Comparison of ENCODE assay signal across 1 cellular context in genomic region chr4:188534917-188535316, GRCh38.
TF ChIP-seq lines count a peak whose summit lies in the region.

No MANE protein-coding gene starts in this region.

TF ChIP-seq in HepG2, 621 proteins besides CTCF, POLR2A, EP300 and RAD21 (continued from another document and continues in another):
- no peak; the same call in 1 of the 2 replicates for TF ChIP-seq CEBPB (IDR thresholded peaks at IDR 0.05; ENCODE audit: borderline replicate concordance, low read depth, low read length)
- no peak for TF ChIP-seq MAFK (conservative IDR thresholded peaks at IDR 0.05 in 1 of 2, IDR thresholded peaks at IDR 0.05 in 1 of 2; ENCODE audit: low read length in 2 of 2)
- TF ChIP-seq ZNF282 (IDR thresholded peaks at IDR 0.05; ENCODE audit: partially characterized antibody), result no peak
- no peak for TF ChIP-seq KLF6 (CRISPR knock-in tag; IDR thresholded peaks at IDR 0.05)
- TF ChIP-seq, protein P1, sequence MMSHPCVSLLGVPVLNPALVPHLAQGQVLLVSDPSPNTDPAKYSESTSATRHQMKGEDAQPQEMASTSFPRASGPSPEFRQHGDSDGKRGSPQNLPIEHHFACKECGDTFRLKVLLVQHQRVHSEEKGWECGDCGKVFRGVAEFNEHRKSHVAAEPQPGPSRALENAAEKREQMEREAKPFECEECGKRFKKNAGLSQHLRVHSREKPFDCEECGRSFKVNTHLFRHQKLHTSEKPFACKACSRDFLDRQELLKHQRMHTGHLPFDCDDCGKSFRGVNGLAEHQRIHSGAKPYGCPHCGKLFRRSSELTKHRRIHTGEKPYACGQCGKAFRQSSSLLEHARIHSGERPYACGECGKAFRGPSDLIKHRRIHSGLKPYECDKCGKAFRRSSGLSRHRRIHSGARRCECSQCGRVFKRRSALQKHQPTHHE (CRISPR knock-in tag; IDR thresholded peaks at IDR 0.05; ENCODE audit: borderline replicate concordance), result no peak
- TF ChIP-seq NR2F2 (IDR thresholded peaks at IDR 0.05; ENCODE audit: borderline replicate concordance, low read depth), result peak; percentile 46; the same call in 1 of the 2 replicates
- no peak for TF ChIP-seq KAT7 (CRISPR knock-in tag; IDR thresholded peaks at IDR 0.05; ENCODE audit: borderline replicate concordance)
- no peak for TF ChIP-seq MATR3 (CRISPR knock-in tag; IDR thresholded peaks at IDR 0.05)
- TF ChIP-seq, protein P2, sequence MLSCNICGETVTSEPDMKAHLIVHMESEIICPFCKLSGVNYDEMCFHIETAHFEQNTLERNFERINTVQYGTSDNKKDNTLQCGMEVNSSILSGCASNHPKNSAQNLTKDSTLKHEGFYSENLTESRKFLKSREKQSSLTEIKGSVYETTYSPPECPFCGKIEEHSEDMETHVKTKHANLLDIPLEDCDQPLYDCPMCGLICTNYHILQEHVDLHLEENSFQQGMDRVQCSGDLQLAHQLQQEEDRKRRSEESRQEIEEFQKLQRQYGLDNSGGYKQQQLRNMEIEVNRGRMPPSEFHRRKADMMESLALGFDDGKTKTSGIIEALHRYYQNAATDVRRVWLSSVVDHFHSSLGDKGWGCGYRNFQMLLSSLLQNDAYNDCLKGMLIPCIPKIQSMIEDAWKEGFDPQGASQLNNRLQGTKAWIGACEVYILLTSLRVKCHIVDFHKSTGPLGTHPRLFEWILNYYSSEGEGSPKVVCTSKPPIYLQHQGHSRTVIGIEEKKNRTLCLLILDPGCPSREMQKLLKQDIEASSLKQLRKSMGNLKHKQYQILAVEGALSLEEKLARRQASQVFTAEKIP (CRISPR knock-in tag; IDR thresholded peaks at IDR 0.05; ENCODE audit: borderline replicate concordance), result no peak
- no peak for TF ChIP-seq ADNP (CRISPR knock-in tag; IDR thresholded peaks at IDR 0.05)
- no peak for TF ChIP-seq SRY (CRISPR knock-in tag; IDR thresholded peaks at IDR 0.05)
- TF ChIP-seq ZNF264 (CRISPR knock-in tag; IDR thresholded peaks at IDR 0.05), result no peak
- TF ChIP-seq, protein P3, sequence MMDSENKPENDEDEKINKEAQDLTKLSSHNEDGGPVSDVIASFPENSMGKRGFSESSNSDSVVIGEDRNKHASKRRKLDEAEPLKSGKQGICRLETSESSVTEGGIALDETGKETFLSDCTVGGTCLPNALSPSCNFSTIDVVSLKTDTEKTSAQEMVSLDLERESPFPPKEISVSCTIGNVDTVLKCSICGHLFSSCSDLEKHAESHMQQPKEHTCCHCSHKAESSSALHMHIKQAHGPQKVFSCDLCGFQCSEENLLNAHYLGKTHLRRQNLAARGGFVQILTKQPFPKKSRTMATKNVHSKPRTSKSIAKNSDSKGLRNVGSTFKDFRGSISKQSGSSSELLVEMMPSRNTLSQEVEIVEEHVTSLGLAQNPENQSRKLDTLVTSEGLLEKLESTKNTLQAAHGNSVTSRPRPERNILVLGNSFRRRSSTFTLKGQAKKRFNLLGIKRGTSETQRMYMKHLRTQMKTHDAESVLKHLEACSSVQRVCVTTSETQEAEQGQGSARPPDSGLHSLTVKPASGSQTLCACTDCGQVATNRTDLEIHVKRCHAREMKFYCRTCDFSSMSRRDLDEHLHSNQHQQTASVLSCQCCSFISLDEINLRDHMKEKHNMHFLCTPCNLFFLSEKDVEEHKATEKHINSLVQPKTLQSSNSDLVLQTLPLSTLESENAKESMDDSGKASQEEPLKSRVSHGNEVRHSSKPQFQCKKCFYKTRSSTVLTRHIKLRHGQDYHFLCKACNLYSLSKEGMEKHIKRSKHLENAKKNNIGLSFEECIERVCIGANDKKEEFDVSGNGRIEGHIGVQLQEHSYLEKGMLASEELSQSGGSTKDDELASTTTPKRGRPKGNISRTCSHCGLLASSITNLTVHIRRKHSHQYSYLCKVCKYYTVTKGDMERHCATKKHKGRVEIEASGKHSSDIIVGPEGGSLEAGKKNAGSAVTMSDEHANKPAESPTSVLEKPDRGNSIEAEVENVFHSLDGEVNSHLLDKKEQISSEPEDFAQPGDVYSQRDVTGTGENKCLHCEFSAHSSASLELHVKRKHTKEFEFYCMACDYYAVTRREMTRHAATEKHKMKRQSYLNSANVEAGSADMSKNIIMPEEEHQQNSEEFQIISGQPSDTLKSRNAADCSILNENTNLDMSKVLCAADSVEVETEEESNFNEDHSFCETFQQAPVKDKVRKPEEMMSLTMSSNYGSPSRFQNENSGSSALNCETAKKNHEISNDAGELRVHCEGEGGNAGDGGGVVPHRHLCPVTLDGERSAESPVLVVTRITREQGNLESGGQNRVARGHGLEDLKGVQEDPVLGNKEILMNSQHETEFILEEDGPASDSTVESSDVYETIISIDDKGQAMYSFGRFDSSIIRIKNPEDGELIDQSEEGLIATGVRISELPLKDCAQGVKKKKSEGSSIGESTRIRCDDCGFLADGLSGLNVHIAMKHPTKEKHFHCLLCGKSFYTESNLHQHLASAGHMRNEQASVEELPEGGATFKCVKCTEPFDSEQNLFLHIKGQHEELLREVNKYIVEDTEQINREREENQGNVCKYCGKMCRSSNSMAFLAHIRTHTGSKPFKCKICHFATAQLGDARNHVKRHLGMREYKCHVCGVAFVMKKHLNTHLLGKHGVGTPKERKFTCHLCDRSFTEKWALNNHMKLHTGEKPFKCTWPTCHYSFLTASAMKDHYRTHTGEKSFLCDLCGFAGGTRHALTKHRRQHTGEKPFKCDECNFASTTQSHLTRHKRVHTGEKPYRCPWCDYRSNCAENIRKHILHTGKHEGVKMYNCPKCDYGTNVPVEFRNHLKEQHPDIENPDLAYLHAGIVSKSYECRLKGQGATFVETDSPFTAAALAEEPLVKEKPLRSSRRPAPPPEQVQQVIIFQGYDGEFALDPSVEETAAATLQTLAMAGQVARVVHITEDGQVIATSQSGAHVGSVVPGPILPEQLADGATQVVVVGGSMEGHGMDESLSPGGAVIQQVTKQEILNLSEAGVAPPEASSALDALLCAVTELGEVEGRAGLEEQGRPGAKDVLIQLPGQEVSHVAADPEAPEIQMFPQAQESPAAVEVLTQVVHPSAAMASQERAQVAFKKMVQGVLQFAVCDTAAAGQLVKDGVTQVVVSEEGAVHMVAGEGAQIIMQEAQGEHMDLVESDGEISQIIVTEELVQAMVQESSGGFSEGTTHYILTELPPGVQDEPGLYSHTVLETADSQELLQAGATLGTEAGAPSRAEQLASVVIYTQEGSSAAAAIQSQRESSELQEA (CRISPR knock-in tag; IDR thresholded peaks at IDR 0.05; ENCODE audit: not compliant biosample characterization), result no peak
- TF ChIP-seq ZFP36L2 (CRISPR knock-in tag; IDR thresholded peaks at IDR 0.05), result no peak
- TF ChIP-seq ZBTB38 (CRISPR knock-in tag; IDR thresholded peaks at IDR 0.05), result no peak
- TF ChIP-seq, protein P4, sequence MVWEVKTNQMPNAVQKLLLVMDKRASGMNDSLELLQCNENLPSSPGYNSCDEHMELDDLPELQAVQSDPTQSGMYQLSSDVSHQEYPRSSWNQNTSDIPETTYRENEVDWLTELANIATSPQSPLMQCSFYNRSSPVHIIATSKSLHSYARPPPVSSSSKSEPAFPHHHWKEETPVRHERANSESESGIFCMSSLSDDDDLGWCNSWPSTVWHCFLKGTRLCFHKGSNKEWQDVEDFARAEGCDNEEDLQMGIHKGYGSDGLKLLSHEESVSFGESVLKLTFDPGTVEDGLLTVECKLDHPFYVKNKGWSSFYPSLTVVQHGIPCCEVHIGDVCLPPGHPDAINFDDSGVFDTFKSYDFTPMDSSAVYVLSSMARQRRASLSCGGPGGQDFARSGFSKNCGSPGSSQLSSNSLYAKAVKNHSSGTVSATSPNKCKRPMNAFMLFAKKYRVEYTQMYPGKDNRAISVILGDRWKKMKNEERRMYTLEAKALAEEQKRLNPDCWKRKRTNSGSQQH (CRISPR knock-in tag; IDR thresholded peaks at IDR 0.05; ENCODE audit: low read depth), result no peak
- no peak for TF ChIP-seq HNRNPH1 (optimal IDR thresholded peaks at IDR 0.05; ENCODE audit: low read depth, low read length)
- no peak for TF ChIP-seq ZNF782 (CRISPR knock-in tag; IDR thresholded peaks at IDR 0.05; ENCODE audit: borderline replicate concordance)
- no peak for TF ChIP-seq FOSL1 (CRISPR knock-in tag; IDR thresholded peaks at IDR 0.05; ENCODE audit: borderline replicate concordance)
- TF ChIP-seq, protein P5, sequence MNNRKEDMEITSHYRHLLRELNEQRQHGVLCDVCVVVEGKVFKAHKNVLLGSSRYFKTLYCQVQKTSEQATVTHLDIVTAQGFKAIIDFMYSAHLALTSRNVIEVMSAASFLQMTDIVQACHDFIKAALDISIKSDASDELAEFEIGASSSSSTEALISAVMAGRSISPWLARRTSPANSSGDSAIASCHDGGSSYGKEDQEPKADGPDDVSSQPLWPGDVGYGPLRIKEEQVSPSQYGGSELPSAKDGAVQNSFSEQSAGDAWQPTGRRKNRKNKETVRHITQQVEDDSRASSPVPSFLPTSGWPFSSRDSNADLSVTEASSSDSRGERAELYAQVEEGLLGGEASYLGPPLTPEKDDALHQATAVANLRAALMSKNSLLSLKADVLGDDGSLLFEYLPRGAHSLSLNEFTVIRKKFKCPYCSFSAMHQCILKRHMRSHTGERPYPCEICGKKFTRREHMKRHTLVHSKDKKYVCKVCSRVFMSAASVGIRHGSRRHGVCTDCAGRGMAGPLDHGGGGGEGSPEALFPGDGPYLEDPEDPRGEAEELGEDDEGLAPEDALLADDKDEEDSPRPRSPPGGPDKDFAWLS (CRISPR knock-in tag; IDR thresholded peaks at IDR 0.05; ENCODE audit: borderline replicate concordance), result no peak
- TF ChIP-seq ZNF33A (CRISPR knock-in tag; IDR thresholded peaks at IDR 0.05; ENCODE audit: borderline replicate concordance), result no peak
- TF ChIP-seq CENPX (CRISPR knock-in tag; IDR thresholded peaks at IDR 0.05), result no peak
- TF ChIP-seq HOXA5 (CRISPR knock-in tag; IDR thresholded peaks at IDR 0.05), result no peak
- TF ChIP-seq TARDBP (CRISPR knock-in tag; IDR thresholded peaks at IDR 0.05), result no peak
- TF ChIP-seq TRIM22 (IDR thresholded peaks at IDR 0.05), result no peak
- TF ChIP-seq SRF (IDR thresholded peaks at IDR 0.05; ENCODE audit: low read depth, low read length), result no peak
- no peak for TF ChIP-seq ZBTB44 (CRISPR knock-in tag; IDR thresholded peaks at IDR 0.05)
- no peak for TF ChIP-seq BATF2 (CRISPR knock-in tag; IDR thresholded peaks at IDR 0.05)
- TF ChIP-seq RBAK (CRISPR knock-in tag; IDR thresholded peaks at IDR 0.05), result no peak
- TF ChIP-seq, protein P6, sequence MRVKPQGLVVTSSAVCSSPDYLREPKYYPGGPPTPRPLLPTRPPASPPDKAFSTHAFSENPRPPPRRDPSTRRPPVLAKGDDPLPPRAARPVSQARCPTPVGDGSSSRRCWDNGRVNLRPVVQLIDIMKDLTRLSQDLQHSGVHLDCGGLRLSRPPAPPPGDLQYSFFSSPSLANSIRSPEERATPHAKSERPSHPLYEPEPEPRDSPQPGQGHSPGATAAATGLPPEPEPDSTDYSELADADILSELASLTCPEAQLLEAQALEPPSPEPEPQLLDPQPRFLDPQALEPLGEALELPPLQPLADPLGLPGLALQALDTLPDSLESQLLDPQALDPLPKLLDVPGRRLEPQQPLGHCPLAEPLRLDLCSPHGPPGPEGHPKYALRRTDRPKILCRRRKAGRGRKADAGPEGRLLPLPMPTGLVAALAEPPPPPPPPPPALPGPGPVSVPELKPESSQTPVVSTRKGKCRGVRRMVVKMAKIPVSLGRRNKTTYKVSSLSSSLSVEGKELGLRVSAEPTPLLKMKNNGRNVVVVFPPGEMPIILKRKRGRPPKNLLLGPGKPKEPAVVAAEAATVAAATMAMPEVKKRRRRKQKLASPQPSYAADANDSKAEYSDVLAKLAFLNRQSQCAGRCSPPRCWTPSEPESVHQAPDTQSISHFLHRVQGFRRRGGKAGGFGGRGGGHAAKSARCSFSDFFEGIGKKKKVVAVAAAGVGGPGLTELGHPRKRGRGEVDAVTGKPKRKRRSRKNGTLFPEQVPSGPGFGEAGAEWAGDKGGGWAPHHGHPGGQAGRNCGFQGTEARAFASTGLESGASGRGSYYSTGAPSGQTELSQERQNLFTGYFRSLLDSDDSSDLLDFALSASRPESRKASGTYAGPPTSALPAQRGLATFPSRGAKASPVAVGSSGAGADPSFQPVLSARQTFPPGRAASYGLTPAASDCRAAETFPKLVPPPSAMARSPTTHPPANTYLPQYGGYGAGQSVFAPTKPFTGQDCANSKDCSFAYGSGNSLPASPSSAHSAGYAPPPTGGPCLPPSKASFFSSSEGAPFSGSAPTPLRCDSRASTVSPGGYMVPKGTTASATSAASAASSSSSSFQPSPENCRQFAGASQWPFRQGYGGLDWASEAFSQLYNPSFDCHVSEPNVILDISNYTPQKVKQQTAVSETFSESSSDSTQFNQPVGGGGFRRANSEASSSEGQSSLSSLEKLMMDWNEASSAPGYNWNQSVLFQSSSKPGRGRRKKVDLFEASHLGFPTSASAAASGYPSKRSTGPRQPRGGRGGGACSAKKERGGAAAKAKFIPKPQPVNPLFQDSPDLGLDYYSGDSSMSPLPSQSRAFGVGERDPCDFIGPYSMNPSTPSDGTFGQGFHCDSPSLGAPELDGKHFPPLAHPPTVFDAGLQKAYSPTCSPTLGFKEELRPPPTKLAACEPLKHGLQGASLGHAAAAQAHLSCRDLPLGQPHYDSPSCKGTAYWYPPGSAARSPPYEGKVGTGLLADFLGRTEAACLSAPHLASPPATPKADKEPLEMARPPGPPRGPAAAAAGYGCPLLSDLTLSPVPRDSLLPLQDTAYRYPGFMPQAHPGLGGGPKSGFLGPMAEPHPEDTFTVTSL (CRISPR knock-in tag; IDR thresholded peaks at IDR 0.05; ENCODE audit: borderline replicate concordance), result peak; percentile 77; the same call in 1 of the 2 replicates
- no peak for TF ChIP-seq MAFG (CRISPR knock-in tag; IDR thresholded peaks at IDR 0.05)
- TF ChIP-seq GATAD1 (CRISPR knock-in tag; IDR thresholded peaks at IDR 0.05), result no peak
